Comparison of ENCODE assay signal across 10 cellular contexts in the genomic region with DNA sequence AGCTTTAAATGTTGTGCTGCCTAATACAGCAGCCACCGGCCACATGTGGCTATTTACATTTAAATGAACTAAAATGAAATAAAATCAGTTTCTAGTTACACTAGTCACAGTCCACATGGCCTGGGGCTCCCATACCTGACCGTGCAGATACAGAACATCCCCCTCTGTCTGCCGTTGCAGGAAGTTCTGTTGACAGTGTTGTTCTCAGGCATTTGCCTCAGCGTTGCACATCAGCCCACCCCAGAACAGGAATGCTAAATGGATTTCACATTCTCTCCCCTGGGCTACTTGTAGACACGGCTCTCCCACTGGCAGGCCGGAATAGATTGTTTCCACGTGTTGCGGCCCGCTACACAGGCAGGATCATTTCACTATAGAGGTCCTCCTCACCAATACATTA. TPM values are rescaled to one million over a fixed set of nuclear protein-coding genes. Genes with fewer than 3 reads are reported as not detected.
A peak's percentile ranks its signal among the peaks of the same experiment; 100 is the strongest.
DNase-seq lines count a peak whose midpoint lies in the region; ATAC-seq and TF ChIP-seq lines count a peak whose summit lies in the region.
"Had no signal": no experiment of that assay in that cellular context is flagged by ENCODE, and none has a peak within 500 bp of the region (broad histone marks: within the 10 kb centered on the region; RNA-seq: fewer than 3 reads in every experiment).

No MANE protein-coding gene starts in this region.

- H3K4me1 ChIP-seq in SK-N-SH (ENCODE audit: control insufficient read depth in 1 of 2, insufficient read depth in 2 of 2, low read depth in 1 of 2, low read length in 1 of 2) (peaks cover 22 to 60% of the 10 kb centered on the region in 2 experiments), hepatocyte (ENCODE audit: insufficient read depth) (peaks cover 14% of the 10 kb centered on the region)

- peaks cover 4% of the 10 kb centered on the region; the same call in 1 of the 2 replicates for H4K20me1 ChIP-seq in SK-N-SH (ENCODE audit: insufficient read depth)
- peaks cover 3% of the 10 kb centered on the region for H4K20me1 ChIP-seq in hepatocyte (ENCODE audit: insufficient read depth, poor library complexity, severe bottlenecking)

- WGBS in SK-N-SH (ENCODE audit: low lambda C conversion rate), result 66% methylated on average over 9 of the region's 9 CpGs
- 49% methylated on average over 9 of the region's 9 CpGs for WGBS in hepatocyte (ENCODE audit: low lambda C conversion rate, missing lambda C conversion rate)

- H2AFZ ChIP-seq in SK-N-SH (ENCODE audit: low read depth), result no peak overlapping the region
- no peak overlapping the region for H2AFZ ChIP-seq in hepatocyte

- POLR2A ChIA-PET in SK-N-SH (lab: Yijun Ruan, JAX), result no interaction called here

- TF ChIP-seq RAD21 in SK-N-SH (IDR thresholded peaks at IDR 0.05; ENCODE audit: low read length), result peak; percentile 53

- H3K79me2 ChIP-seq in SK-N-SH (ENCODE audit: insufficient read depth) (peaks cover 20% of the 10 kb centered on the region), hepatocyte (peaks cover 8% of the 10 kb centered on the region)

- H3K4me2 ChIP-seq in SK-N-SH (no peak overlapping the region), hepatocyte (no peak overlapping the region)

- peaks cover 34 to 89% of the 10 kb centered on the region in 2 experiments for H3K36me3 ChIP-seq in SK-N-SH (replicated peaks in 1 of 2; ENCODE audit: control insufficient read depth in 1 of 2, insufficient read depth in 2 of 2, low read length in 1 of 2)
- H3K36me3 ChIP-seq in hepatocyte (replicated peaks; ENCODE audit: insufficient read depth, low read depth), result peaks cover 3% of the 10 kb centered on the region

- CTCF ChIA-PET in SK-N-SH (lab: Yijun Ruan, JAX), result no interaction called here

- ATAC-seq in GM21529 (IDR thresholded peaks at IDR 0.05; ENCODE audit: unreplicated experiment), result peak; percentile 46
- ATAC-seq in GM19035 (IDR thresholded peaks at IDR 0.05; ENCODE audit: unreplicated experiment), result no peak

- peak; percentile 23; the same call in 1 of the 2 replicates for TF ChIP-seq CTCF in AG09319 (IDR thresholded peaks at IDR 0.05; ENCODE audit: low read depth, low read length)
- peak; percentile 37 for TF ChIP-seq CTCF in SK-N-SH (IDR thresholded peaks at IDR 0.05)
- TF ChIP-seq CTCF in hepatocyte (IDR thresholded peaks at IDR 0.05; ENCODE audit: poor library complexity), result peak; percentile 40

- H3F3A ChIP-seq in SK-N-SH (replicated peaks; ENCODE audit: insufficient read depth), result peaks cover 14% of the 10 kb centered on the region

- TF ChIP-seq EP300 in SK-N-SH (IDR thresholded peaks at IDR 0.05; ENCODE audit: borderline replicate concordance in 1 of 2, low read depth in 1 of 2, low read length in 1 of 2), result no peak

- DNase-seq in AG09319 (ENCODE audit: extremely low read depth, low read depth) (no peak), SK-N-SH (peak; percentile 61), hepatocyte (ENCODE audit: low spot score) (peak; percentile 53), NCI-H446 (lab: John Stamatoyannopoulos, UW) (no peak), T-helper 9 cell (no peak), D341Med (ENCODE audit: low spot score) (no peak)
- DNase-seq: anterior cingulate cortex had no signal

- H3K9ac ChIP-seq in SK-N-SH, result no peak overlapping the region

- no peaks in the 10 kb centered on the region for H3K9me2 ChIP-seq in SK-N-SH
- H3K9me2 ChIP-seq in hepatocyte (replicated peaks; ENCODE audit: insufficient read depth), result no peaks in the 10 kb centered on the region

- H3K4me3 ChIP-seq in SK-N-SH (ENCODE audit: low read depth in 2 of 2, low read length in 1 of 2) (no peak overlapping the region; a peak in 1 of 4 replicates), hepatocyte (no peak overlapping the region)
- H3K4me3 ChIP-seq: lung had no signal

- no peaks in the 10 kb centered on the region for H3K9me3 ChIP-seq in SK-N-SH
- H3K9me3 ChIP-seq in hepatocyte (ENCODE audit: low read depth), result no peaks in the 10 kb centered on the region

- no peaks in the 10 kb centered on the region for H3K27me3 ChIP-seq in SK-N-SH (ENCODE audit: insufficient read depth)
- no peaks in the 10 kb centered on the region for H3K27me3 ChIP-seq in hepatocyte

- H3K27ac ChIP-seq in SK-N-SH (ENCODE audit: low read depth in 2 of 2, low read length in 1 of 2), result no peak overlapping the region
- no peak overlapping the region for H3K27ac ChIP-seq in hepatocyte

TF ChIP-seq in SK-N-SH, 30 proteins besides CTCF, POLR2A, EP300 and RAD21 (continues in another document):
- TF ChIP-seq PBX3 (IDR thresholded peaks at IDR 0.05) (no peak), RCOR1 (IDR thresholded peaks at IDR 0.05; ENCODE audit: low read length) (peak; percentile 72; the same call in 1 of the 2 replicates), FOXM1 (IDR thresholded peaks at IDR 0.05; ENCODE audit: low read depth) (no peak), JUND (IDR thresholded peaks at IDR 0.05) (no peak), SIN3A (IDR thresholded peaks at IDR 0.05; ENCODE audit: borderline replicate concordance, low read depth, low read length) (no peak), POLR2AphosphoS5 (IDR thresholded peaks at IDR 0.05; ENCODE audit: low read depth, low read length) (no peak), GATA2 (CRISPR knock-in tag; IDR thresholded peaks at IDR 0.05) (peak; percentile 28; the same call in 1 of the 2 replicates), TCF12 (IDR thresholded peaks at IDR 0.05) (no peak), NRF1 (IDR thresholded peaks at IDR 0.05; ENCODE audit: low read depth, low read length) (no peak), RFX5 (IDR thresholded peaks at IDR 0.05; ENCODE audit: low read length) (no peak), FOXJ3 (CRISPR knock-in tag; IDR thresholded peaks at IDR 0.05) (0 out of 2 replicates have a peak, but pooled peaks have one; percentile 22), FOSL2 (IDR thresholded peaks at IDR 0.05; ENCODE audit: borderline replicate concordance, low read depth) (no peak), NFIC (IDR thresholded peaks at IDR 0.05; ENCODE audit: borderline replicate concordance) (no peak), SMC3 (IDR thresholded peaks at IDR 0.05; ENCODE audit: low read depth, low read length) (peak; percentile 32; the same call in 1 of the 2 replicates), MEF2A (IDR thresholded peaks at IDR 0.05; ENCODE audit: borderline replicate concordance, low read depth) (no peak), RXRA (IDR thresholded peaks at IDR 0.05; ENCODE audit: borderline replicate concordance, low read depth) (no peak), YY1 (IDR thresholded peaks at IDR 0.05; ENCODE audit: low read depth) (no peak), ELF1 (IDR thresholded peaks at IDR 0.05) (no peak), MXI1 (IDR thresholded peaks at IDR 0.05; ENCODE audit: low read depth, low read length) (peak; percentile 74; the same call in 1 of the 2 replicates), TAF1 (IDR thresholded peaks at IDR 0.05; ENCODE audit: borderline replicate concordance, low read depth, low read length) (no peak)
- TF ChIP-seq, protein P1, sequence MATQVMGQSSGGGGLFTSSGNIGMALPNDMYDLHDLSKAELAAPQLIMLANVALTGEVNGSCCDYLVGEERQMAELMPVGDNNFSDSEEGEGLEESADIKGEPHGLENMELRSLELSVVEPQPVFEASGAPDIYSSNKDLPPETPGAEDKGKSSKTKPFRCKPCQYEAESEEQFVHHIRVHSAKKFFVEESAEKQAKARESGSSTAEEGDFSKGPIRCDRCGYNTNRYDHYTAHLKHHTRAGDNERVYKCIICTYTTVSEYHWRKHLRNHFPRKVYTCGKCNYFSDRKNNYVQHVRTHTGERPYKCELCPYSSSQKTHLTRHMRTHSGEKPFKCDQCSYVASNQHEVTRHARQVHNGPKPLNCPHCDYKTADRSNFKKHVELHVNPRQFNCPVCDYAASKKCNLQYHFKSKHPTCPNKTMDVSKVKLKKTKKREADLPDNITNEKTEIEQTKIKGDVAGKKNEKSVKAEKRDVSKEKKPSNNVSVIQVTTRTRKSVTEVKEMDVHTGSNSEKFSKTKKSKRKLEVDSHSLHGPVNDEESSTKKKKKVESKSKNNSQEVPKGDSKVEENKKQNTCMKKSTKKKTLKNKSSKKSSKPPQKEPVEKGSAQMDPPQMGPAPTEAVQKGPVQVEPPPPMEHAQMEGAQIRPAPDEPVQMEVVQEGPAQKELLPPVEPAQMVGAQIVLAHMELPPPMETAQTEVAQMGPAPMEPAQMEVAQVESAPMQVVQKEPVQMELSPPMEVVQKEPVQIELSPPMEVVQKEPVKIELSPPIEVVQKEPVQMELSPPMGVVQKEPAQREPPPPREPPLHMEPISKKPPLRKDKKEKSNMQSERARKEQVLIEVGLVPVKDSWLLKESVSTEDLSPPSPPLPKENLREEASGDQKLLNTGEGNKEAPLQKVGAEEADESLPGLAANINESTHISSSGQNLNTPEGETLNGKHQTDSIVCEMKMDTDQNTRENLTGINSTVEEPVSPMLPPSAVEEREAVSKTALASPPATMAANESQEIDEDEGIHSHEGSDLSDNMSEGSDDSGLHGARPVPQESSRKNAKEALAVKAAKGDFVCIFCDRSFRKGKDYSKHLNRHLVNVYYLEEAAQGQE (IDR thresholded peaks at IDR 0.05; ENCODE audit: low read depth, low read length), result no peak
- TF ChIP-seq, protein P2, sequence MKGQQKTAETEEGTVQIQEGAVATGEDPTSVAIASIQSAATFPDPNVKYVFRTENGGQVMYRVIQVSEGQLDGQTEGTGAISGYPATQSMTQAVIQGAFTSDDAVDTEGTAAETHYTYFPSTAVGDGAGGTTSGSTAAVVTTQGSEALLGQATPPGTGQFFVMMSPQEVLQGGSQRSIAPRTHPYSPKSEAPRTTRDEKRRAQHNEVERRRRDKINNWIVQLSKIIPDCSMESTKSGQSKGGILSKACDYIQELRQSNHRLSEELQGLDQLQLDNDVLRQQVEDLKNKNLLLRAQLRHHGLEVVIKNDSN (IDR thresholded peaks at IDR 0.05; ENCODE audit: borderline replicate concordance, low read depth), result no peak

RNA-seq across cellular contexts. Expression of gene JAG1, which starts 26.3 kb away (rescaled TPM):
- 6.0 and 7.7 TPM in 2 replicates for polyA plus RNA-seq in SK-N-SH (2012; rRNA removed)
- polyA plus RNA-seq in SK-N-SH (2012; cell fraction: cytosol; rRNA removed), result 3.7 TPM in 2 replicates
- polyA plus RNA-seq in SK-N-SH (2012; cell fraction: nucleus; rRNA removed), result 27.9 and 48.5 TPM in 2 replicates
- 51.5 and 52.6 TPM in 2 replicates for total RNA-seq in hepatocyte
- polyA plus RNA-seq in hepatocyte, result 19.2 and 21.0 TPM in 2 replicates

Comparison
In these comparisons a context has a peak if more than half of its experiments do, and no peak if none do; other contexts are left out.
1. DNase-seq: peak in SK-N-SH (single experiment) and hepatocyte (single experiment); none in AG09319 (single experiment), NCI-H446 (0 of 2), T-helper 9 cell (single experiment) and D341Med (single experiment).
2. Peak in every context shown above with its lines, with median percentiles within 50 percentile points of each other: CTCF ChIP-seq.